8 cellular contexts compared by ENCODE assay signal in the genomic region with DNA sequence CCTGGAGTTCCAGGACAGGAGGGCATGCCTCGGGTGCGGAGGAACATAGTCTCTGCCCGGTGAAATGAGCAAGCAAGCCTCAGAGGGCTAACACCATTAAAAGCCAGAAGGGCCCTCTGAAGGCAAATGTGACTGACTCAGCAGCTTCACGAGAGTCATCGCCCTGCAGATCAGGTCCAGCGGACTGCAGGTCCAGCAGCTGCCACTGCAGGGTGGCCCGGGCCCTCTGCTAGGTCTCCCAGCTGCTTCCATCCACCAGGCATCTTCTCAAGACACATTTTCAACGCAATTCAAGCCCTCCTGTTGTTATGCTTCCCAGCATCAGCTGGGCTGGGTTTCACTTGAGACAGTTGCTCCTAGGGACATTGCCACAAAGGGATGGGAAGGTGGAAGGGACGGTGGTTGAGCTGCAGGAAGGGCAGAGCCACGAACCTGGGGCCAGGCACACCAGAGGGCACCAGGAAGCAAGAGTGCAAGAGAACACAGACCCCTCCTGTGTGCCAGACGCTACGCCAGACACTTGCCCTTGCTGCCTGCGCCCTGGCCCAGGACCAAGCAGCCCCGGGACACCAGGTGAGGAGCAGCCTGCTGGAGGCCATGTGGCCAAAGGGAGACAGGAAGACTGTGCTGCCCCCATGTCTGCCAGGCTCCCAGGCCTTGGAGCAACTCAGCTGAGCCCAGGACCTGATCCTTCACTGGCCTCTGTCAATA.
DNase-seq lines count a peak whose midpoint lies in the region; ATAC-seq and TF ChIP-seq lines count a peak whose summit lies in the region.
"Had no signal": no experiment of that assay in that cellular context is flagged by ENCODE, and none has a peak within 500 bp of the region (broad histone marks: within the 10 kb centered on the region; RNA-seq: fewer than 3 reads in every experiment).

No MANE protein-coding gene starts in this region.

- H3K4me3 ChIP-seq in right atrium auricular region = no peak overlapping the region

- no peak overlapping the region for H3K9ac ChIP-seq in H9 (ENCODE audit: extremely low read depth, insufficient read length, low read length)

- H3K9me3 ChIP-seq in H9 (ENCODE audit: control insufficient read depth, low read depth, low read length) = no peaks in the 10 kb centered on the region
- no peaks in the 10 kb centered on the region for H3K9me3 ChIP-seq in T-helper 17 cell (ENCODE audit: control insufficient read depth, low read length, poor library complexity, severe bottlenecking)
- H3K9me3 ChIP-seq in right atrium auricular region = no peaks in the 10 kb centered on the region

- no peak overlapping the region for H4K91ac ChIP-seq in H9 (ENCODE audit: insufficient read length, low read depth, low read length)

- no peak overlapping the region for H4K5ac ChIP-seq in H9 (ENCODE audit: insufficient read length, low read depth, low read length)

- H4K20me1 ChIP-seq in H9 (ENCODE audit: control insufficient read depth, insufficient read depth, insufficient read length) = no peaks in the 10 kb centered on the region

- no peak overlapping the region for H3K23ac ChIP-seq in H9 (ENCODE audit: insufficient read length, low read depth, low read length)

- no peaks in the 10 kb centered on the region for H3K27me3 ChIP-seq in H9 (ENCODE audit: insufficient read depth, low read length)
- no peaks in the 10 kb centered on the region for H3K27me3 ChIP-seq in right atrium auricular region

- ATAC-seq in T-helper 17 cell (no peak), GM21367 (IDR thresholded peaks at IDR 0.05; ENCODE audit: unreplicated experiment) (no peak)
- no peak for ATAC-seq in activated CD8-positive, alpha-beta T cell treated with anti-CD3 and anti-CD28 coated beads, Interleukin-2, amount 10 ng/mL, durations not matched to agents 7 days and 5 days
- ATAC-seq: natural killer cell treated with Interleukin-12 subunit alpha and Interleukin-12 subunit beta and Interleukin-15 and Interleukin-18, amount 100 ng/mL, for 72 hours had no signal

- no peak overlapping the region for H2BK5ac ChIP-seq in H9 (ENCODE audit: insufficient read length, low read length)

- H3K79me2 ChIP-seq in H9 (ENCODE audit: insufficient read depth, low read length) = peaks cover 1% of the 10 kb centered on the region; the same call in 1 of the 2 replicates

- H3K27ac Mint-ChIP-seq in H9 = peak overlapping the region; percentile 11 to 78 (median 34); a peak in 4 of 7 replicates
- peak overlapping the region; percentile 81 for H3K27ac Mint-ChIP-seq in T-helper 17 cell
- H3K27ac Mint-ChIP-seq in activated CD8-positive, alpha-beta T cell treated with anti-CD3 and anti-CD28 coated beads, Interleukin-2, amount 10 ng/mL, durations not matched to agents 7 days and 5 days = no peak overlapping the region

- H2BK15ac ChIP-seq in H9 (ENCODE audit: low read depth, low read length) = no peak overlapping the region; the same call in 1 of the 2 replicates

- no peaks in the 10 kb centered on the region for H3K23me2 ChIP-seq in H9 (ENCODE audit: insufficient read length, low read depth, low read length, poor library complexity, severe bottlenecking)

- H2BK20ac ChIP-seq in H9 (ENCODE audit: low read depth, low read length, poor library complexity, severe bottlenecking) = no peak overlapping the region

- H3K9me3 Mint-ChIP-seq in H9 = no peaks in the 10 kb centered on the region
- H3K9me3 Mint-ChIP-seq in activated CD8-positive, alpha-beta T cell treated with anti-CD3 and anti-CD28 coated beads, Interleukin-2, amount 10 ng/mL, durations not matched to agents 7 days and 5 days (ENCODE audit: insufficient read depth) = no peaks in the 10 kb centered on the region
- H3K9me3 Mint-ChIP-seq: natural killer cell treated with Interleukin-12 subunit alpha and Interleukin-12 subunit beta and Interleukin-15 and Interleukin-18, amount 100 ng/mL, for 72 hours had no signal

- no peak overlapping the region for H3K4me3 Mint-ChIP-seq in H9
- H3K4me3 Mint-ChIP-seq in T-helper 17 cell = no peak overlapping the region
- H3K4me3 Mint-ChIP-seq in activated CD8-positive, alpha-beta T cell treated with anti-CD3 and anti-CD28 coated beads, Interleukin-2, amount 10 ng/mL, durations not matched to agents 7 days and 5 days = no peak overlapping the region
- H3K4me3 Mint-ChIP-seq: natural killer cell treated with Interleukin-12 subunit alpha and Interleukin-12 subunit beta and Interleukin-15 and Interleukin-18, amount 100 ng/mL, for 72 hours had no signal

- H3K36me3 Mint-ChIP-seq in H9 (ENCODE audit: insufficient read depth in 1 of 3, low read depth in 3 of 3) (no peaks in the 10 kb centered on the region), T-helper 17 cell (ENCODE audit: low read depth) (peaks cover 4% of the 10 kb centered on the region)
- H3K36me3 Mint-ChIP-seq in activated CD8-positive, alpha-beta T cell treated with anti-CD3 and anti-CD28 coated beads, Interleukin-2, amount 10 ng/mL, durations not matched to agents 7 days and 5 days (ENCODE audit: low read depth) = no peaks in the 10 kb centered on the region
- H3K36me3 Mint-ChIP-seq: natural killer cell treated with Interleukin-12 subunit alpha and Interleukin-12 subunit beta and Interleukin-15 and Interleukin-18, amount 100 ng/mL, for 72 hours had no signal

- no peak overlapping the region for H3T11ph ChIP-seq in H9 (ENCODE audit: low read length)

- H3K4me1 Mint-ChIP-seq in H9 (peaks cover 36 to 59% of the 10 kb centered on the region in 2 experiments), T-helper 17 cell (peaks cover 64% of the 10 kb centered on the region)
- peaks cover 77% of the 10 kb centered on the region for H3K4me1 Mint-ChIP-seq in activated CD8-positive, alpha-beta T cell treated with anti-CD3 and anti-CD28 coated beads, Interleukin-2, amount 10 ng/mL, durations not matched to agents 7 days and 5 days (ENCODE audit: low read depth)

- peaks cover 3% of the 10 kb centered on the region for H3K79me1 ChIP-seq in H9 (ENCODE audit: insufficient read depth, low read depth, low read length, poor library complexity, severe bottlenecking)

- H3K27me3 Mint-ChIP-seq in H9 (ENCODE audit: low read depth) (no peaks in the 10 kb centered on the region), T-helper 17 cell (no peaks in the 10 kb centered on the region)
- no peaks in the 10 kb centered on the region for H3K27me3 Mint-ChIP-seq in activated CD8-positive, alpha-beta T cell treated with anti-CD3 and anti-CD28 coated beads, Interleukin-2, amount 10 ng/mL, durations not matched to agents 7 days and 5 days (ENCODE audit: low read depth)
- H3K27me3 Mint-ChIP-seq: natural killer cell treated with Interleukin-12 subunit alpha and Interleukin-12 subunit beta and Interleukin-15 and Interleukin-18, amount 100 ng/mL, for 72 hours had no signal

- no peak overlapping the region for H3K4me2 ChIP-seq in H9 (ENCODE audit: insufficient read depth, insufficient read length, low read length)

- no CpG with 5 or more reads among the region's 14 CpGs for WGBS in H9 (ENCODE audit: extremely low coverage, insufficient read length, low lambda C conversion rate)

- no peak overlapping the region; the same call in 1 of the 2 replicates for H3K4ac ChIP-seq in H9 (ENCODE audit: low read depth, low read length)

- H3K14ac ChIP-seq in H9 (ENCODE audit: insufficient read depth, low read length) = peak overlapping the region; percentile 12; the same call in 1 of the 2 replicates

- H3K27ac ChIP-seq in H9 (ENCODE audit: insufficient read length, low read depth, low read length) = no peak overlapping the region
- H3K27ac ChIP-seq in right atrium auricular region = peak overlapping the region; percentile 70 to 79

- CTCF ChIA-PET in activated CD8-positive, alpha-beta T cell treated with anti-CD3 and anti-CD28 coated beads, Interleukin-2, amount 10 ng/mL, durations not matched to agents 7 days and 5 days (lab: Charles Lee) = no interaction called here

- POLR2A ChIA-PET in activated CD8-positive, alpha-beta T cell treated with anti-CD3 and anti-CD28 coated beads, Interleukin-2, amount 10 ng/mL, durations not matched to agents 7 days and 5 days (lab: Charles Lee) = no interaction called here

- no peak overlapping the region for H2BK12ac ChIP-seq in H9 (ENCODE audit: insufficient read length, low read depth, low read length)

- H4K8ac ChIP-seq in H9 (replicated peaks; ENCODE audit: insufficient read length, low read depth, low read length) = no peak overlapping the region

- H2AFZ ChIP-seq in H9 (ENCODE audit: low read length) = no peak overlapping the region

- peak overlapping the region; percentile 21 for H3K18ac ChIP-seq in H9 (ENCODE audit: insufficient read length, low read depth, low read length)

- TF ChIP-seq CTCF in H9 (conservative IDR thresholded peaks at IDR 0.05) (no peak), right atrium auricular region (IDR thresholded peaks at IDR 0.05) (no peak)

- no peak overlapping the region for H2AK5ac ChIP-seq in H9 (ENCODE audit: insufficient read length, low read length)

- no peak overlapping the region for H2BK120ac ChIP-seq in H9 (ENCODE audit: low read depth, low read length, poor library complexity, severe bottlenecking)

- no peaks in the 10 kb centered on the region; the same call in 1 of the 2 replicates for H3K4me1 ChIP-seq in H9 (ENCODE audit: insufficient read depth, low read length)
- peaks cover 0 to 62% of the 10 kb centered on the region in 2 donors for H3K4me1 ChIP-seq in right atrium auricular region

- H3K36me3 ChIP-seq in right atrium auricular region = no peaks in the 10 kb centered on the region

- DNase-seq in H9 = no peak
- no peak for DNase-seq in T-helper 17 cell
- DNase-seq in right atrium auricular region (ENCODE audit: low spot score) = no peak
- peak; percentile 36 for DNase-seq in superior temporal gyrus (ENCODE audit: extremely low spot score)
- DNase-seq in NK-92 (lab: John Stamatoyannopoulos, UW; ENCODE audit: unreplicated experiment) = no peak
- DNase-seq in activated CD8-positive, alpha-beta T cell treated with anti-CD3 and anti-CD28 coated beads, Interleukin-2, amount 10 ng/mL, durations not matched to agents 7 days and 5 days = no peak

- no peak overlapping the region for H3K56ac ChIP-seq in H9 (ENCODE audit: insufficient read length, low read depth, low read length)
